ENCODE assay signal across 1 cellular context in the genomic region with DNA sequence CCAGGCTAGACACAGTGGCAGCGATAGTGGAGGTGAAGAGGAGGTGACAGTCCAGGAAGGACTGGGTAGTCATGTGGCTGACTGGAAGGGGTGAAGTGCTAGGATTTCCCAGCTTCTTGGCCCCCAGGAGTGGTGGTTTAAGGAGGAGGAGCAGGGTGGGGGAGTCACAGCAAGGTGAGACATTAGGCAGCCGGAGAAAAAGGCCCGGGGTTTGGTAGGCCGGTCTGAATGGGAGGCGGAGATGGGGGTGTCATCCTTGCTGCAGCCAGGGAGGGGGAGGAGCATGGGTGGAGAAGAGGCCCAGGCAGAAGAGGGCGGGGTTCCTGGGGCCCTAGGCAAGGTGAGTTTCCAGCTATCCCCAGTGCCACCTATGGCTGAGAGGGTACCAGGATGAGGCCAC.
TF ChIP-seq lines count a peak whose summit lies in the region.

No MANE protein-coding gene starts in this region.

TF ChIP-seq in H1, 55 proteins besides CTCF, POLR2A, EP300 and RAD21:
- TF ChIP-seq RFX5 (IDR thresholded peaks at IDR 0.05; ENCODE audit: borderline replicate concordance, low read depth, low read length) (no peak), TCF12 (IDR thresholded peaks at IDR 0.05; ENCODE audit: low read depth, low read length) (no peak), NRF1 (IDR thresholded peaks at IDR 0.05; ENCODE audit: low read depth, low read length) (no peak), TAF7 (optimal IDR thresholded peaks at IDR 0.05; ENCODE audit: borderline replicate concordance, low read depth, low read length) (no peak), JUND (IDR thresholded peaks at IDR 0.05; ENCODE audit: low read length) (no peak), SIN3A (conservative IDR thresholded peaks at IDR 0.05 in 1 of 2, IDR thresholded peaks at IDR 0.05 in 1 of 2; ENCODE audit: low read depth in 1 of 2, low read length in 2 of 2) (no peak), BRCA1 (IDR thresholded peaks at IDR 0.05; ENCODE audit: low read depth, low read length) (no peak), SAP30 (IDR thresholded peaks at IDR 0.05; ENCODE audit: insufficient read depth, insufficient replicate concordance, low read length) (no peak), KDM5A (IDR thresholded peaks at IDR 0.05; ENCODE audit: low read length) (no peak), TBP (IDR thresholded peaks at IDR 0.05; ENCODE audit: low read depth, low read length) (no peak), KDM1A (IDR thresholded peaks at IDR 0.05; ENCODE audit: borderline replicate concordance, low read length) (no peak), MAFK (IDR thresholded peaks at IDR 0.05; ENCODE audit: low read depth, low read length) (no peak), BACH1 (IDR thresholded peaks at IDR 0.05; ENCODE audit: low read length) (no peak), SRF (IDR thresholded peaks at IDR 0.05; ENCODE audit: low read depth, low read length) (no peak), SP4 (IDR thresholded peaks at IDR 0.05; ENCODE audit: low read length) (no peak)
- TF ChIP-seq, protein P1, sequence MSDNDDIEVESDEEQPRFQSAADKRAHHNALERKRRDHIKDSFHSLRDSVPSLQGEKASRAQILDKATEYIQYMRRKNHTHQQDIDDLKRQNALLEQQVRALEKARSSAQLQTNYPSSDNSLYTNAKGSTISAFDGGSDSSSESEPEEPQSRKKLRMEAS (IDR thresholded peaks at IDR 0.05): no peak
- TF ChIP-seq, protein P2, sequence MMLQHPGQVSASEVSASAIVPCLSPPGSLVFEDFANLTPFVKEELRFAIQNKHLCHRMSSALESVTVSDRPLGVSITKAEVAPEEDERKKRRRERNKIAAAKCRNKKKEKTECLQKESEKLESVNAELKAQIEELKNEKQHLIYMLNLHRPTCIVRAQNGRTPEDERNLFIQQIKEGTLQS (IDR thresholded peaks at IDR 0.05; ENCODE audit: insufficient read depth, low read depth, low read length): no peak
- TF ChIP-seq, protein P3, sequence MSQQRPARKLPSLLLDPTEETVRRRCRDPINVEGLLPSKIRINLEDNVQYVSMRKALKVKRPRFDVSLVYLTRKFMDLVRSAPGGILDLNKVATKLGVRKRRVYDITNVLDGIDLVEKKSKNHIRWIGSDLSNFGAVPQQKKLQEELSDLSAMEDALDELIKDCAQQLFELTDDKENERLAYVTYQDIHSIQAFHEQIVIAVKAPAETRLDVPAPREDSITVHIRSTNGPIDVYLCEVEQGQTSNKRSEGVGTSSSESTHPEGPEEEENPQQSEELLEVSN (IDR thresholded peaks at IDR 0.05): no peak
